ENCODE assay signal across 9 cellular contexts in genomic region chr6:89475634-89476033, GRCh38. TPM values are rescaled to one million over a fixed set of nuclear protein-coding genes. Genes with fewer than 3 reads are reported as not detected.
DNase-seq lines count a peak whose midpoint lies in the region; ATAC-seq, FAIRE-seq and TF ChIP-seq lines count a peak whose summit lies in the region.
"Had no signal": no experiment of that assay in that cellular context is flagged by ENCODE, and none has a peak within 500 bp of the region (broad histone marks: within the 10 kb centered on the region; RNA-seq: fewer than 3 reads in every experiment).

No MANE protein-coding gene starts in this region.

- no peaks in the 10 kb centered on the region for H3K79me2 ChIP-seq in K562 (ENCODE audit: control insufficient read depth, insufficient read depth, low read length)
- H3K79me2 ChIP-seq in Karpas-422 (ENCODE audit: low read length) = no peaks in the 10 kb centered on the region

- DNase-seq in activated CD4-positive, alpha-beta T cell treated with anti-CD3 and anti-CD28 coated beads for 36 hours = peak; percentile 41
- no peak for DNase-seq in activated CD4-positive, alpha-beta T cell treated with anti-CD3 and anti-CD28 coated beads, Interleukin-2, amount 50 U/mL, for 4 hours
- DNase-seq in LHCN-M2 (ENCODE audit: low read depth) (peak; percentile 10), K562 (ENCODE audit: extremely low read depth in 1 of 4, low spot score in 3 of 4) (no peak), Karpas-422 (no peak)
- no peak for DNase-seq in stimulated activated CD4-positive, alpha-beta T cell treated with anti-CD3 and anti-CD28 coated beads, Interleukin-4, amount 100 ng/mL, for 4 hours

- POLR2A ChIA-PET in activated CD4-positive, alpha-beta T cell treated with anti-CD3 and anti-CD28 coated beads for 36 hours (lab: Charles Lee) = no interaction called here
- POLR2A ChIA-PET in K562 (lab: Yijun Ruan, JAX) = no interaction called here

- peak overlapping the region; percentile 13; the same call in 1 of the 2 replicates for H2AFZ ChIP-seq in K562 (ENCODE audit: low read depth, low read length)
- H2AFZ ChIP-seq in Karpas-422 (ENCODE audit: low read length) = no peak overlapping the region

- no TSS peak for BruUV-seq in K562 (replicated peaks; lab: Mats Ljungman, UMichigan)

- no peak overlapping the region for H3K4me3 Mint-ChIP-seq in activated CD4-positive, alpha-beta T cell treated with anti-CD3 and anti-CD28 coated beads for 36 hours
- H3K4me3 Mint-ChIP-seq: B cell had no signal

- H3K27me3 Mint-ChIP-seq in activated CD4-positive, alpha-beta T cell treated with anti-CD3 and anti-CD28 coated beads for 36 hours = no peaks in the 10 kb centered on the region
- H3K27me3 Mint-ChIP-seq: B cell had no signal

- H3K9me1 ChIP-seq in K562 (ENCODE audit: control insufficient read depth, insufficient read depth, low read length) = no peaks in the 10 kb centered on the region

- H3K4me1 ChIP-seq in K562 (replicated peaks in 1 of 2; ENCODE audit: control insufficient read depth in 2 of 2, insufficient read depth in 2 of 2, low read length in 2 of 2) (no peaks in the 10 kb centered on the region; a peak in 1 of 5 replicates), skeletal muscle satellite cell (ENCODE audit: control insufficient read depth, insufficient read depth, low read length) (peaks cover 9% of the 10 kb centered on the region), Karpas-422 (ENCODE audit: low read length) (no peaks in the 10 kb centered on the region)

- no peaks in the 10 kb centered on the region for H3K9me2 ChIP-seq in Karpas-422 (replicated peaks; ENCODE audit: insufficient read depth, low read length)

- FAIRE-seq in K562 (lab: Jason Lieb, UNC) = no peak

- no peak for TF ChIP-seq POLR2A in K562 (conservative IDR thresholded peaks at IDR 0.05)

- H3K36me3 ChIP-seq in K562 (ENCODE audit: control insufficient read depth, insufficient read depth, low read length) (no peaks in the 10 kb centered on the region), skeletal muscle satellite cell (ENCODE audit: insufficient read depth, low read length) (no peaks in the 10 kb centered on the region), Karpas-422 (ENCODE audit: insufficient read depth, low read length) (no peaks in the 10 kb centered on the region)

- in situ Hi-C loops in K562 (cut with MboI) = no loop called here

- TF ChIP-seq EP300 in K562 (IDR thresholded peaks at IDR 0.05; ENCODE audit: low read length) = no peak

- ATAC-seq in activated CD4-positive, alpha-beta T cell treated with anti-CD3 and anti-CD28 coated beads for 36 hours = peak; percentile 84
- ATAC-seq in K562 (peak; percentile 51; the same call in 2 of the 3 replicates), GM19455 (IDR thresholded peaks at IDR 0.05; ENCODE audit: unreplicated experiment) (no peak)

- H3K9me3 Mint-ChIP-seq in activated CD4-positive, alpha-beta T cell treated with anti-CD3 and anti-CD28 coated beads for 36 hours (ENCODE audit: low read depth) = no peaks in the 10 kb centered on the region

- H3K4me2 ChIP-seq in K562 (ENCODE audit: insufficient read depth, low read length) = no peak overlapping the region
- H3K4me2 ChIP-seq in skeletal muscle satellite cell (ENCODE audit: low read length) = peak overlapping the region; percentile 55
- H3K4me2 ChIP-seq in Karpas-422 (ENCODE audit: low read depth, low read length, poor library complexity, severe bottlenecking) = no peak overlapping the region

- H3K36me3 Mint-ChIP-seq in activated CD4-positive, alpha-beta T cell treated with anti-CD3 and anti-CD28 coated beads for 36 hours (ENCODE audit: low read depth) = no peaks in the 10 kb centered on the region

- CTCF ChIA-PET in activated CD4-positive, alpha-beta T cell treated with anti-CD3 and anti-CD28 coated beads for 36 hours (lab: Charles Lee) = interaction anchor here (1.1 kb wide), 1 partner anchor 43 kb away, joined by 3 read pairs; no protein-coding TSS in a partner anchor
- CTCF ChIA-PET in K562 (lab: Yijun Ruan, JAX; ENCODE audit: low intra/inter-chr PET ratio) = no interaction called here

- peaks cover 18% of the 10 kb centered on the region for H3K4me1 Mint-ChIP-seq in activated CD4-positive, alpha-beta T cell treated with anti-CD3 and anti-CD28 coated beads for 36 hours

- intact Hi-C loops in activated CD4-positive, alpha-beta T cell treated with anti-CD3 and anti-CD28 coated beads for 36 hours (cut with DNase I, micrococcal nuclease) = loop anchor here in 1 of 2 experiments (5.0 kb wide), 1 partner anchor 103 kb away; no protein-coding TSS in a partner anchor
- intact Hi-C loops in K562 (cut with micrococcal nuclease) = no loop called here

- H3K27me3 ChIP-seq in K562 (ENCODE audit: control insufficient read depth in 2 of 2, insufficient read depth in 2 of 2, low read length in 2 of 2) = peaks cover 7 to 11% of the 10 kb centered on the region in 2 experiments; a peak in 4 of 5 replicates
- H3K27me3 ChIP-seq in skeletal muscle satellite cell (ENCODE audit: control insufficient read depth, insufficient read depth, low read length) = no peaks in the 10 kb centered on the region
- H3K27me3 ChIP-seq in Karpas-422 (ENCODE audit: low read length) = no peaks in the 10 kb centered on the region

- no peak for TF ChIP-seq RAD21 in K562 (CRISPR knock-in tag; conservative IDR thresholded peaks at IDR 0.05 in 1 of 2, IDR thresholded peaks at IDR 0.05 in 1 of 2)

- H3K27ac ChIP-seq in K562 (ENCODE audit: extremely low read depth, low read depth, low read length) (no peak overlapping the region), Karpas-422 (ENCODE audit: low read length) (no peak overlapping the region)

- H3K9ac ChIP-seq in K562 (ENCODE audit: insufficient read depth in 1 of 2, low read depth in 2 of 2, low read length in 2 of 2) (no peak overlapping the region), skeletal muscle satellite cell (ENCODE audit: low read depth, low read length) (no peak overlapping the region), Karpas-422 (ENCODE audit: low read length) (no peak overlapping the region)

- H3K9me3 ChIP-seq in K562 (replicated peaks; ENCODE audit: control insufficient read depth, insufficient read depth, low read depth, low read length) (no peaks in the 10 kb centered on the region), skeletal muscle satellite cell (replicated peaks; ENCODE audit: low read length) (no peaks in the 10 kb centered on the region), Karpas-422 (ENCODE audit: low read length) (no peaks in the 10 kb centered on the region)

- H4K20me1 ChIP-seq in K562 (replicated peaks; ENCODE audit: control insufficient read depth, insufficient read depth, low read length) (no peaks in the 10 kb centered on the region), Karpas-422 (ENCODE audit: insufficient read depth, low read depth, low read length) (no peaks in the 10 kb centered on the region)

- no peak overlapping the region for H3K27ac Mint-ChIP-seq in activated CD4-positive, alpha-beta T cell treated with anti-CD3 and anti-CD28 coated beads for 36 hours
- H3K27ac Mint-ChIP-seq: B cell had no signal

- no peak overlapping the region for H3K4me3 ChIP-seq in K562
- H3K4me3 ChIP-seq in skeletal muscle satellite cell (ENCODE audit: low read length) = no peak overlapping the region
- H3K4me3 ChIP-seq in Karpas-422 (ENCODE audit: low read length) = no peak overlapping the region

- no peak for TF ChIP-seq CTCF in K562 (IDR thresholded peaks at IDR 0.05 in 2 of 3, conservative IDR thresholded peaks at IDR 0.05 in 1 of 3; ENCODE audit: insufficient read depth in 2 of 3, low read depth in 1 of 3, low read length in 3 of 3)

TF ChIP-seq in K562, 482 proteins besides CTCF, POLR2A, EP300 and RAD21 (continues in another document):
- 0 out of 2 replicates have a peak, but pooled peaks have one; percentile 0 for TF ChIP-seq NFIC (IDR thresholded peaks at IDR 0.05)
- 0 out of 2 replicates have a peak, but pooled peaks have one; percentile 5 for TF ChIP-seq ADNP (tag; IDR thresholded peaks at IDR 0.05)

RNA-seq across cellular contexts. Expression of gene ANKRD6, which starts 42.7 kb away (rescaled TPM):
- total RNA-seq in activated CD4-positive, alpha-beta T cell treated with anti-CD3 and anti-CD28 coated beads for 36 hours = 1 to 10 TPM; 2.8 to 2.9 TPM
- total RNA-seq in LHCN-M2 (2014; rRNA removed) = 0.17 TPM in 1 of 2 replicates, not detected in the other
- 0.19 TPM for polyA plus RNA-seq in LHCN-M2 (2012)
- total RNA-seq in K562 (2011; cell fraction: chromatin; rRNA removed; ENCODE audit: low replicate concordance) = 0.26 TPM in 1 of 2 replicates, not detected in the other
- not detected in 2 replicates for total RNA-seq in K562 (2011; cell fraction: nucleolus; rRNA removed)
- total RNA-seq in K562 (2011; cell fraction: nucleoplasm; rRNA removed) = not detected in 2 replicates
- not detected in 2 replicates for total RNA-seq in K562 (2014; rRNA removed)
- 0.22 TPM in 1 of 2 replicates, not detected in the other for total RNA-seq in K562 (2014; rRNA removed; fragmentation: Illumina TruSeq; extraction: Trizol)
- not detected in 2 replicates for total RNA-seq in K562 (2015; rRNA removed; fragmentation: Illumina TruSeq; extraction: Trizol)
- 0.13 TPM in 1 of 2 replicates, not detected in the other for total RNA-seq in K562 (2021)
- 0.08 and 0.23 TPM in 2 replicates for polyA plus RNA-seq in K562 (2011; rRNA removed)
- 0.01 and 0.03 TPM in 2 replicates for polyA plus RNA-seq in K562 (2011; cell fraction: cytosol; rRNA removed)
- polyA plus RNA-seq in K562 (2011; cell fraction: nucleus; rRNA removed) = 0.07 and 0.13 TPM in 2 replicates
- 0.12 and 0.55 TPM in 2 replicates for polyA plus RNA-seq in K562 (2012)
- not detected in 2 replicates for polyA plus RNA-seq in K562 (2014; fragmentation: Illumina TruSeq; extraction: Trizol)
- under 1 TPM; 0.04 TPM for polyA plus RNA-seq in K562 (2014; fragmentation: Nextera tagmentation; extraction: Ambion mirVana)
- 1.3 TPM in 1 of 2 replicates, not detected in the other for polyA plus RNA-seq in K562 (2014; rRNA removed)
- polyA minus RNA-seq in K562 (2011; rRNA and poly(A)+ RNA removed) = 0.54 TPM in 1 of 2 replicates, not detected in the other
- polyA minus RNA-seq in K562 (2011; cell fraction: cytosol; rRNA and poly(A)+ RNA removed) = 1.3 TPM in 1 of 2 replicates, not detected in the other
- not detected in 2 replicates for polyA minus RNA-seq in K562 (2011; cell fraction: nucleus; rRNA and poly(A)+ RNA removed)
- 0.44 and 1.5 TPM in 2 replicates for total RNA-seq in skeletal muscle satellite cell (2012; rRNA removed)
- total RNA-seq in Karpas-422 (2014; rRNA removed; shearing (Covaris generic); ENCODE audit: low replicate concordance) = not detected in 2 replicates

Comparison
In these comparisons a context has a peak if more than half of its experiments do, and no peak if none do; other contexts are left out.
1. DNase-seq: peak in activated CD4-positive, alpha-beta T cell treated with anti-CD3 and anti-CD28 coated beads for 36 hours (single experiment) and LHCN-M2 (single experiment); none in activated CD4-positive, alpha-beta T cell treated with anti-CD3 and anti-CD28 coated beads, Interleukin-2, amount 50 U/mL, for 4 hours (0 of 2), K562 (0 of 4), stimulated activated CD4-positive, alpha-beta T cell treated with anti-CD3 and anti-CD28 coated beads, Interleukin-4, amount 100 ng/mL, for 4 hours (0 of 2) and Karpas-422 (single experiment).